Comparison of ENCODE assay signal across 14 cellular contexts in the genomic region with DNA sequence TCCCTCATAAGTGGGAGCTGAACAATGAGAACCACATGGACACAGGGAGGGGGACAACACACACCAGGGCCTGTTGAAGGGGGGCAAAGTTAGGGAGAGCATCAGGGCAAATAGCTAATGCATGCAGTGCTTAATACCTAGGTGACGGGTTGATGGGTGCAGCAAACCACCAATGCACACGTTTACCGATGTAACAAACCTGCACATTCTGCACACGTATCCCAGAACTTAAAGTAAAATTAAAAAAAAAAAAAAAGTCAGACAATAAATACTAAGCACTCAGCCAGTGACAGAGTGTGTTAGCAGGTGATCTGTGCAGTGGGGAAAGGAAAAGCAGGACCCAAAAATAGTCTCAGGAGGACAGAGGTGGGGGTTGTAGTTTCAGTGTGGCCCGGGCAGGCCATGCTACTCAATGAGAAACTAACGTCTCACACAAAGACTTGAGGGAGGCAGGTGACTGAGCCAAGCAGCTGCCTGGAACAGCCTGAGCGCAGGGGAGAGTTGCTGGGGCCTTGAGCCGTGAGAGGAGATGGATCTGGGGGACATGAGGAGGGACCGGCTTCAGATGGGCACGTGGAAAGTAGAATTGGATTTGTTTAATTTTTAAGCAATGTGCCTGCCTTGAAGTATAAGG. TPM values are rescaled to one million over a fixed set of nuclear protein-coding genes. Genes with fewer than 3 reads are reported as not detected.
DNase-seq lines count a peak whose midpoint lies in the region; ATAC-seq and TF ChIP-seq lines count a peak whose summit lies in the region.
"Had no signal": no experiment of that assay in that cellular context is flagged by ENCODE, and none has a peak within 500 bp of the region (broad histone marks: within the 10 kb centered on the region; RNA-seq: fewer than 3 reads in every experiment).

No MANE protein-coding gene starts in this region.

- DNase-seq in type B pancreatic cell (ENCODE audit: extremely low spot score, unreplicated experiment) (peak; percentile 54), WTC11 (ENCODE audit: low spot score) (no peak), NCI-H446 treated with DMSO at 0.1 percent for 48 hours (lab: John Stamatoyannopoulos, UW) (no peak)
- DNase-seq in stimulated activated CD4-positive, alpha-beta T cell treated with anti-CD3 and anti-CD28 coated beads, Interleukin-4, amount 100 ng/mL, for 4 hours = no peak
- DNase-seq: activated B cell treated with CpG ODN at 0.5 μM for 24 hours, Caco-2, left lung, NCI-H526 treated with DMSO at 0.1 percent for 48 hours had no signal

- H3K36me3 Mint-ChIP-seq in type B pancreatic cell (no peaks in the 10 kb centered on the region), WTC11 (peaks cover 8% of the 10 kb centered on the region)

- TF ChIP-seq CTCF in type B pancreatic cell (conservative IDR thresholded peaks at IDR 0.05) = no peak
- no peak for TF ChIP-seq CTCF in WTC11 (IDR thresholded peaks at IDR 0.05)

- CTCF ChIA-PET in WTC11 (lab: Charles Lee) = no interaction called here

- POLR2A ChIA-PET in WTC11 (lab: Charles Lee) = no interaction called here

- peak; percentile 60 for ATAC-seq in GM18907 (IDR thresholded peaks at IDR 0.05; ENCODE audit: unreplicated experiment)
- ATAC-seq in GM21619 (IDR thresholded peaks at IDR 0.05; ENCODE audit: unreplicated experiment) = peak; percentile 79
- ATAC-seq in HG03432 (IDR thresholded peaks at IDR 0.05; ENCODE audit: unreplicated experiment) = peak; percentile 73
- ATAC-seq in WTC11 = no peak
- ATAC-seq: HCT116, left lung had no signal

- H3K9me3 Mint-ChIP-seq in type B pancreatic cell (no peaks in the 10 kb centered on the region), WTC11 (no peaks in the 10 kb centered on the region)
- H3K9me3 Mint-ChIP-seq: activated B cell treated with CpG ODN at 0.5 μM for 24 hours; activated T-helper 2 cell treated with anti-CD3 and anti-CD28 coated beads, Interferon-gamma antibody, Interleukin-2, Interleukin-4, amounts not matched to agents 10 μg/mL and 5 μg/mL and 100 μg/mL, durations not matched to agents 14 hours and 24 hours and 36 hours; nephron had no signal

- H3K27ac Mint-ChIP-seq in type B pancreatic cell (no peak overlapping the region), WTC11 (no peak overlapping the region)
- H3K27ac Mint-ChIP-seq: activated B cell treated with CpG ODN at 0.5 μM for 24 hours; activated T-helper 2 cell treated with anti-CD3 and anti-CD28 coated beads, Interferon-gamma antibody, Interleukin-2, Interleukin-4, amounts not matched to agents 10 μg/mL and 5 μg/mL and 100 μg/mL, durations not matched to agents 14 hours and 24 hours and 36 hours; nephron had no signal

- H3K4me1 Mint-ChIP-seq in type B pancreatic cell (ENCODE audit: unreplicated experiment) (peaks cover 7% of the 10 kb centered on the region), WTC11 (peaks cover 3% of the 10 kb centered on the region)

- H3K4me3 Mint-ChIP-seq in type B pancreatic cell (no peak overlapping the region), WTC11 (no peak overlapping the region)
- H3K4me3 Mint-ChIP-seq: activated B cell treated with CpG ODN at 0.5 μM for 24 hours, nephron had no signal

- H3K27me3 Mint-ChIP-seq in type B pancreatic cell = no peaks in the 10 kb centered on the region
- no peaks in the 10 kb centered on the region for H3K27me3 Mint-ChIP-seq in WTC11 (ENCODE audit: low read depth)
- H3K27me3 Mint-ChIP-seq: activated B cell treated with CpG ODN at 0.5 μM for 24 hours had no signal

TF ChIP-seq in WTC11, 78 proteins besides CTCF, POLR2A, EP300 and RAD21 (continues in another document):
- TF ChIP-seq, protein P1, sequence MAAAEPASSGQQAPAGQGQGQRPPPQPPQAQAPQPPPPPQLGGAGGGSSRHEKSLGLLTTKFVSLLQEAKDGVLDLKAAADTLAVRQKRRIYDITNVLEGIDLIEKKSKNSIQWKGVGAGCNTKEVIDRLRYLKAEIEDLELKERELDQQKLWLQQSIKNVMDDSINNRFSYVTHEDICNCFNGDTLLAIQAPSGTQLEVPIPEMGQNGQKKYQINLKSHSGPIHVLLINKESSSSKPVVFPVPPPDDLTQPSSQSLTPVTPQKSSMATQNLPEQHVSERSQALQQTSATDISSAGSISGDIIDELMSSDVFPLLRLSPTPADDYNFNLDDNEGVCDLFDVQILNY (CRISPR knock-in tag; IDR thresholded peaks at IDR 0.05) = no peak
- TF ChIP-seq, protein P2, sequence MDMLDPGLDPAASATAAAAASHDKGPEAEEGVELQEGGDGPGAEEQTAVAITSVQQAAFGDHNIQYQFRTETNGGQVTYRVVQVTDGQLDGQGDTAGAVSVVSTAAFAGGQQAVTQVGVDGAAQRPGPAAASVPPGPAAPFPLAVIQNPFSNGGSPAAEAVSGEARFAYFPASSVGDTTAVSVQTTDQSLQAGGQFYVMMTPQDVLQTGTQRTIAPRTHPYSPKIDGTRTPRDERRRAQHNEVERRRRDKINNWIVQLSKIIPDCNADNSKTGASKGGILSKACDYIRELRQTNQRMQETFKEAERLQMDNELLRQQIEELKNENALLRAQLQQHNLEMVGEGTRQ (CRISPR knock-in tag; IDR thresholded peaks at IDR 0.05) = no peak
- TF ChIP-seq, protein P3, sequence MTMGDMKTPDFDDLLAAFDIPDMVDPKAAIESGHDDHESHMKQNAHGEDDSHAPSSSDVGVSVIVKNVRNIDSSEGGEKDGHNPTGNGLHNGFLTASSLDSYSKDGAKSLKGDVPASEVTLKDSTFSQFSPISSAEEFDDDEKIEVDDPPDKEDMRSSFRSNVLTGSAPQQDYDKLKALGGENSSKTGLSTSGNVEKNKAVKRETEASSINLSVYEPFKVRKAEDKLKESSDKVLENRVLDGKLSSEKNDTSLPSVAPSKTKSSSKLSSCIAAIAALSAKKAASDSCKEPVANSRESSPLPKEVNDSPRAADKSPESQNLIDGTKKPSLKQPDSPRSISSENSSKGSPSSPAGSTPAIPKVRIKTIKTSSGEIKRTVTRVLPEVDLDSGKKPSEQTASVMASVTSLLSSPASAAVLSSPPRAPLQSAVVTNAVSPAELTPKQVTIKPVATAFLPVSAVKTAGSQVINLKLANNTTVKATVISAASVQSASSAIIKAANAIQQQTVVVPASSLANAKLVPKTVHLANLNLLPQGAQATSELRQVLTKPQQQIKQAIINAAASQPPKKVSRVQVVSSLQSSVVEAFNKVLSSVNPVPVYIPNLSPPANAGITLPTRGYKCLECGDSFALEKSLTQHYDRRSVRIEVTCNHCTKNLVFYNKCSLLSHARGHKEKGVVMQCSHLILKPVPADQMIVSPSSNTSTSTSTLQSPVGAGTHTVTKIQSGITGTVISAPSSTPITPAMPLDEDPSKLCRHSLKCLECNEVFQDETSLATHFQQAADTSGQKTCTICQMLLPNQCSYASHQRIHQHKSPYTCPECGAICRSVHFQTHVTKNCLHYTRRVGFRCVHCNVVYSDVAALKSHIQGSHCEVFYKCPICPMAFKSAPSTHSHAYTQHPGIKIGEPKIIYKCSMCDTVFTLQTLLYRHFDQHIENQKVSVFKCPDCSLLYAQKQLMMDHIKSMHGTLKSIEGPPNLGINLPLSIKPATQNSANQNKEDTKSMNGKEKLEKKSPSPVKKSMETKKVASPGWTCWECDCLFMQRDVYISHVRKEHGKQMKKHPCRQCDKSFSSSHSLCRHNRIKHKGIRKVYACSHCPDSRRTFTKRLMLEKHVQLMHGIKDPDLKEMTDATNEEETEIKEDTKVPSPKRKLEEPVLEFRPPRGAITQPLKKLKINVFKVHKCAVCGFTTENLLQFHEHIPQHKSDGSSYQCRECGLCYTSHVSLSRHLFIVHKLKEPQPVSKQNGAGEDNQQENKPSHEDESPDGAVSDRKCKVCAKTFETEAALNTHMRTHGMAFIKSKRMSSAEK (CRISPR knock-in tag; IDR thresholded peaks at IDR 0.05; ENCODE audit: borderline replicate concordance) = no peak
- TF ChIP-seq TEAD4 (CRISPR knock-in tag; IDR thresholded peaks at IDR 0.05) (no peak), ZBTB21 (CRISPR knock-in tag; IDR thresholded peaks at IDR 0.05; ENCODE audit: borderline replicate concordance) (no peak), SMAD3 (CRISPR knock-in tag; IDR thresholded peaks at IDR 0.05; ENCODE audit: borderline replicate concordance) (no peak), NFE2L1 (CRISPR knock-in tag; IDR thresholded peaks at IDR 0.05) (no peak), SOX15 (CRISPR knock-in tag; IDR thresholded peaks at IDR 0.05) (no peak), JUN (CRISPR knock-in tag; IDR thresholded peaks at IDR 0.05) (no peak), TP53 (CRISPR knock-in tag; IDR thresholded peaks at IDR 0.05) (no peak)
- TF ChIP-seq, protein P4, sequence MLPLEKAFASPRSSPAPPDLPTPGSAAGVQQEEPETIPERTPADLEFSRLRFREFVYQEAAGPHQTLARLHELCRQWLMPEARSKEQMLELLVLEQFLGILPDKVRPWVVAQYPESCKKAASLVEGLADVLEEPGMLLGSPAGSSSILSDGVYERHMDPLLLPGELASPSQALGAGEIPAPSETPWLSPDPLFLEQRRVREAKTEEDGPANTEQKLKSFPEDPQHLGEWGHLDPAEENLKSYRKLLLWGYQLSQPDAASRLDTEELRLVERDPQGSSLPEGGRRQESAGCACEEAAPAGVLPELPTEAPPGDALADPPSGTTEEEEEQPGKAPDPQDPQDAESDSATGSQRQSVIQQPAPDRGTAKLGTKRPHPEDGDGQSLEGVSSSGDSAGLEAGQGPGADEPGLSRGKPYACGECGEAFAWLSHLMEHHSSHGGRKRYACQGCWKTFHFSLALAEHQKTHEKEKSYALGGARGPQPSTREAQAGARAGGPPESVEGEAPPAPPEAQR (CRISPR knock-in tag; IDR thresholded peaks at IDR 0.05) = no peak

RNA-seq across cellular contexts. Expression of a gene that starts 18.4 kb away (rescaled TPM):
- total RNA-seq in type B pancreatic cell (ENCODE audit: low replicate concordance) (2.3 and 3.2 TPM in 2 replicates), WTC11 (2021) (6.1 to 7.9 TPM (median 7.4 TPM) in 3 replicates)

RNA-seq across cellular contexts. Expression of a gene that starts 59.6 kb away (rescaled TPM):
- total RNA-seq in type B pancreatic cell (ENCODE audit: low replicate concordance) (77.0 and 80.7 TPM in 2 replicates), WTC11 (2021) (69.9 to 84.0 TPM (median 79.9 TPM) in 3 replicates)
